Comparison of ENCODE assay signal across 9 cellular contexts in the genomic region with DNA sequence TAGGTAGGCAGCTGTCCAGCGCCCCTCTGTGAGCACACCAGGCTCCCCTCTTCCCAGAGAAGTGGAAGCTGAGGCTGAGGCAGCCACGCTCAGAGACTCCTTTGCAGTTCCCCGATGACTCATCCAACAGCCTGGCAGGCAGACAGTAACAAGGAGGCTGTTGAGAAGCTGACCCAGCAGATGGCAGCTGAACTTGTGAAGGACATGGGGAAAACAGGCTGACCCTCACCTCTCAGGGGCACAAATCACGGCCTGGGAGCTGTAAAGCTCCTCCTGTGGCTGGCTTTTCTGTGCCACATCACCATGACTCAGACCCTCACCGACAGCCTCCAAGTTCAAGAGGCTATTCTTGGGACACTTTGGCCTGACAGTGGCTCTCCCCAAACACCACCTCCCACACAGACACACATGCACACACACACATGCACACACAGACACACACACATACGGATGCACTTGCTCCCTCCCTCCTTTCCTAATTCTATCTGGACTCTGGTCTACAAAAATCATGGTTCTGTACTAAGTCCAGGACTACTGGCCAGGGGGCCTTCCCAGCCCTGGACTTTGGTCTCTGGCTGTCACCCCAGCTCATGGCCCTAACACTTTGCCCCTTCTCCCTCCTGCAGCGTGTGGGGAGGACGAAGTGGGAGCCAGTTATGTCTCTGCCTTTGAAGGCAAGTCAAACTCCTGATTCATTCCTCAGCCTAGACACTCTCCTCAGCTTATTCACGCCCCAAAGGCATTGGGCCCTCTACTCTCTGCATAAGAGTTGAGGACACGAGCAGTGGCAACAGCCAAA. TPM values are rescaled to one million over a fixed set of nuclear protein-coding genes. Genes with fewer than 3 reads are reported as not detected.
DNase-seq lines count a peak whose midpoint lies in the region; ATAC-seq and TF ChIP-seq lines count a peak whose summit lies in the region.
"Had no signal": no experiment of that assay in that cellular context is flagged by ENCODE, and none has a peak within 500 bp of the region (broad histone marks: within the 10 kb centered on the region; RNA-seq: fewer than 3 reads in every experiment).

No MANE protein-coding gene starts in this region.

- peaks cover 23 to 73% (median 45%) of the 10 kb centered on the region in 4 donors for H3K4me1 Mint-ChIP-seq in CD4-positive, CD25-positive, alpha-beta regulatory T cell
- H3K4me1 Mint-ChIP-seq in activated CD4-positive, alpha-beta memory T cell treated with anti-CD3 and anti-CD28 coated beads, Interleukin-2, amount 10 ng/mL, durations not matched to agents 7 days and 5 days, result peaks cover 76% of the 10 kb centered on the region
- H3K4me1 Mint-ChIP-seq in neural crest cell, result peaks cover 34% of the 10 kb centered on the region

- H3K9me3 Mint-ChIP-seq in CD4-positive, CD25-positive, alpha-beta regulatory T cell, result peaks cover 0 to 2% (median 0%) of the 10 kb centered on the region in 7 donors
- no peaks in the 10 kb centered on the region for H3K9me3 Mint-ChIP-seq in activated CD4-positive, alpha-beta memory T cell treated with anti-CD3 and anti-CD28 coated beads, Interleukin-2, amount 10 ng/mL, durations not matched to agents 7 days and 5 days
- no peaks in the 10 kb centered on the region for H3K9me3 Mint-ChIP-seq in neural crest cell

- H3K4me3 Mint-ChIP-seq in CD4-positive, CD25-positive, alpha-beta regulatory T cell, result no peak overlapping the region
- H3K4me3 Mint-ChIP-seq in activated CD4-positive, alpha-beta memory T cell treated with anti-CD3 and anti-CD28 coated beads, Interleukin-2, amount 10 ng/mL, durations not matched to agents 7 days and 5 days, result no peak overlapping the region
- H3K4me3 Mint-ChIP-seq in neural crest cell, result peak overlapping the region; percentile 51

- no peak for DNase-seq in CD4-positive, CD25-positive, alpha-beta regulatory T cell
- DNase-seq in HT1080 (ENCODE audit: low read depth), result peak; percentile 97
- no peak for DNase-seq in activated CD4-positive, alpha-beta memory T cell treated with anti-CD3 and anti-CD28 coated beads, Interleukin-2, amount 10 ng/mL, durations not matched to agents 7 days and 5 days
- peak in 1 of 2 donors; percentile 66 for DNase-seq in foreskin keratinocyte
- DNase-seq in neural crest cell (ENCODE audit: low read depth, low spot score), result no peak
- no peak for DNase-seq in activated CD4-positive, CD25-positive, alpha-beta regulatory T cell (lab: John Stamatoyannopoulos, UW)

- peaks cover 41% of the 10 kb centered on the region for H3K4me1 ChIP-seq in CD4-positive, CD25-positive, alpha-beta regulatory T cell (ENCODE audit: control insufficient read depth, insufficient read depth, low read length, poor library complexity, severe bottlenecking)
- peaks cover 50% of the 10 kb centered on the region for H3K4me1 ChIP-seq in foreskin keratinocyte

- peak overlapping the region; percentile 77 to 90 (median 83) for H3K27ac Mint-ChIP-seq in CD4-positive, CD25-positive, alpha-beta regulatory T cell
- peak overlapping the region; percentile 63 for H3K27ac Mint-ChIP-seq in activated CD4-positive, alpha-beta memory T cell treated with anti-CD3 and anti-CD28 coated beads, Interleukin-2, amount 10 ng/mL, durations not matched to agents 7 days and 5 days
- peak overlapping the region; percentile 94 for H3K27ac Mint-ChIP-seq in neural crest cell (ENCODE audit: unreplicated experiment)

- H3K27me3 ChIP-seq in CD4-positive, CD25-positive, alpha-beta regulatory T cell (ENCODE audit: control insufficient read depth, insufficient read depth, low read length), result no peaks in the 10 kb centered on the region
- no peaks in the 10 kb centered on the region for H3K27me3 ChIP-seq in foreskin keratinocyte

- peaks cover 25% of the 10 kb centered on the region for H3K36me3 Mint-ChIP-seq in CD4-positive, CD25-positive, alpha-beta regulatory T cell
- H3K36me3 Mint-ChIP-seq in activated CD4-positive, alpha-beta memory T cell treated with anti-CD3 and anti-CD28 coated beads, Interleukin-2, amount 10 ng/mL, durations not matched to agents 7 days and 5 days (ENCODE audit: low read depth), result peaks cover 62% of the 10 kb centered on the region
- peaks cover 6% of the 10 kb centered on the region for H3K36me3 Mint-ChIP-seq in neural crest cell (ENCODE audit: low read depth)

- H3K27ac ChIP-seq in CD4-positive, CD25-positive, alpha-beta regulatory T cell (ENCODE audit: insufficient read depth, low read length, poor library complexity, severe bottlenecking), result no peak overlapping the region
- no peak overlapping the region for H3K27ac ChIP-seq in foreskin keratinocyte
- H3K27ac ChIP-seq: KMS-11 had no signal

- no peaks in the 10 kb centered on the region for H3K27me3 Mint-ChIP-seq in CD4-positive, CD25-positive, alpha-beta regulatory T cell
- no peaks in the 10 kb centered on the region for H3K27me3 Mint-ChIP-seq in activated CD4-positive, alpha-beta memory T cell treated with anti-CD3 and anti-CD28 coated beads, Interleukin-2, amount 10 ng/mL, durations not matched to agents 7 days and 5 days
- no peaks in the 10 kb centered on the region for H3K27me3 Mint-ChIP-seq in neural crest cell (ENCODE audit: low read depth)

- H3K36me3 ChIP-seq in CD4-positive, CD25-positive, alpha-beta regulatory T cell (ENCODE audit: control insufficient read depth, insufficient read depth, low read length), result peaks cover 54% of the 10 kb centered on the region

- H3K4me3 ChIP-seq in CD4-positive, CD25-positive, alpha-beta regulatory T cell (ENCODE audit: low read depth, low read length), result no peak overlapping the region

- TF ChIP-seq CTCF in foreskin keratinocyte (conservative IDR thresholded peaks at IDR 0.05) (peak; percentile 40), neural crest cell (conservative IDR thresholded peaks at IDR 0.05) (no peak)

- H3K9me3 ChIP-seq in CD4-positive, CD25-positive, alpha-beta regulatory T cell (ENCODE audit: control insufficient read depth in 2 of 2, low read length in 2 of 2), result no peaks in the 10 kb centered on the region

- peak; percentile 37 to 43 for ATAC-seq in CD4-positive, CD25-positive, alpha-beta regulatory T cell (ENCODE audit: low read depth in 2 of 2)
- ATAC-seq in foreskin keratinocyte, result peak; percentile 69
- ATAC-seq in HG03571 (IDR thresholded peaks at IDR 0.05; ENCODE audit: unreplicated experiment), result no peak
- no peak for ATAC-seq in GM21360 (IDR thresholded peaks at IDR 0.05; ENCODE audit: unreplicated experiment)

- POLR2A ChIA-PET in activated CD4-positive, alpha-beta memory T cell treated with anti-CD3 and anti-CD28 coated beads, Interleukin-2, amount 10 ng/mL, durations not matched to agents 7 days and 5 days (lab: Charles Lee), result interaction anchor here (2.8 to 5.9 kb wide), 3 partner anchors 11 to 22 kb away, joined by 16 to 45 read pairs (median 28); a partner anchor contains a TSS

- CTCF ChIA-PET in activated CD4-positive, alpha-beta memory T cell treated with anti-CD3 and anti-CD28 coated beads, Interleukin-2, amount 10 ng/mL, durations not matched to agents 7 days and 5 days (lab: Charles Lee), result interaction anchor here (1.1 kb wide), 2 partner anchors 17 to 158 kb away, joined by 4 to 5 read pairs; a partner anchor contains a TSS

RNA-seq across cellular contexts. Expression of a gene that starts 23.2 kb away (rescaled TPM):
- total RNA-seq in CD4-positive, CD25-positive, alpha-beta regulatory T cell, result 61.3 TPM
- polyA plus RNA-seq in CD4-positive, CD25-positive, alpha-beta regulatory T cell, result 1 to 10 TPM; 5.9 to 7.9 (median 6.7) TPM
- total RNA-seq in HT1080 (2014; rRNA removed; shearing (Covaris generic)), result 13.0 and 13.2 TPM in 2 replicates
- polyA plus RNA-seq in HT1080 (2015; cell fraction: cytosol; rRNA removed), result 22.7 and 24.4 TPM in 2 replicates
- 72.7 and 80.6 TPM in 2 replicates for polyA plus RNA-seq in HT1080 (2015; cell fraction: nucleus; rRNA removed)
- total RNA-seq in activated CD4-positive, alpha-beta memory T cell treated with anti-CD3 and anti-CD28 coated beads, Interleukin-2, amount 10 ng/mL, durations not matched to agents 7 days and 5 days, result 10 to 100 TPM; 28.7 to 30.6 TPM
- total RNA-seq in foreskin keratinocyte (4.5 and 6.4 TPM in 2 replicates), neural crest cell (9.6 and 11.5 TPM in 2 replicates)
- polyA plus RNA-seq in foreskin keratinocyte, result 4.8 and 7.1 TPM in 2 replicates

RNA-seq across cellular contexts. Expression of a gene that starts 31.7 kb away (rescaled TPM):
- total RNA-seq in CD4-positive, CD25-positive, alpha-beta regulatory T cell, result 0.20 TPM
- polyA plus RNA-seq in CD4-positive, CD25-positive, alpha-beta regulatory T cell, result under 1 TPM in 2 of 4 donors, not detected in 2; 0.36 to 0.60 TPM
- not detected in 2 replicates for total RNA-seq in HT1080 (2014; rRNA removed; shearing (Covaris generic))
- not detected in 2 replicates for polyA plus RNA-seq in HT1080 (2015; cell fraction: cytosol; rRNA removed)
- not detected in 2 replicates for polyA plus RNA-seq in HT1080 (2015; cell fraction: nucleus; rRNA removed)
- total RNA-seq in activated CD4-positive, alpha-beta memory T cell treated with anti-CD3 and anti-CD28 coated beads, Interleukin-2, amount 10 ng/mL, durations not matched to agents 7 days and 5 days, result under 1 TPM; 0.20 to 0.23 TPM
- not detected in 2 replicates for total RNA-seq in foreskin keratinocyte
- not detected in 2 replicates for polyA plus RNA-seq in foreskin keratinocyte
- total RNA-seq in neural crest cell, result 0.23 and 0.25 TPM in 2 replicates

Comparison
In these comparisons a context has a peak if more than half of its experiments do, and no peak if none do; other contexts are left out.
1. ATAC-seq: peak in CD4-positive, CD25-positive, alpha-beta regulatory T cell (2 of 2) and foreskin keratinocyte (single experiment); none in HG03571 (single experiment) and GM21360 (single experiment).
2. Peak in every context shown above with its lines, with median percentiles within 50 percentile points of each other: H3K27ac Mint-ChIP-seq.